ENCODE assay signal across 20 cellular contexts in the genomic region with DNA sequence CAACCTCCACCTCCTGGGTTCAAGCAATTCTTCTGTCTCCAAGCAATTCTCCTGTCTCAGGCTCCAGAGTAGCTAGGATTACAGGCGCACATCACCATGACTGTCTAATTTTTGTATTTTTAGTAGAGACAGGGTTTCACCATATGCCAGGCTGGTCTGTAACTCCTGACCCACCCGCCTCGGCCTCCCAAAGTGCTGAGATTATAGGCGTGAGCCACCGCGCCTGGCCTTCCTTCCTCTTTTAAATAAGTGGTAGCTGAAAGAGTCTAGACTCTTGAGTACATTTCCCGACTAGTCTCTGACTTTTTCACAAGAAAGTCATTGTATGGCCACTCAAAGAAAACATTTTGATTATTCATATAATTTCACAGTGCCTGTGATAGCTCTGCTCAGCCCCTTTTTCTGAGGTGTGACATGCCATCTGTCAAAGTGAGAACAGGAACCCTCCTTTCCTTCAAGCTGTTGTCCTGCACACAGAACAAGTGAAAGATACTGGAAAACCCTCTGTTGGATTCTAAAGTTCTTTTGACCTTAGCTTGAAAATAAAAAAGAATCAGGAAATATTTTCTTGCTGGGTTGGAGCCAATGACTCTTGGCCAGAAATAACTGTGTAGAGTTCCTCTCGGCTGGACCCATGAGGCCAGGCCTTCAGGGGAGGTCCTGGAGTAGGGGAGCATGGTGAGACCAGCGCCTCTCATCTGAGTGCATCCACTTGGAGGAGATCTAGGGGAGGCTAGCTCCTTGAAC.
DNase-seq lines count a peak whose midpoint lies in the region; ATAC-seq, FAIRE-seq and TF ChIP-seq lines count a peak whose summit lies in the region.
"Had no signal": no experiment of that assay in that cellular context is flagged by ENCODE, and none has a peak within 500 bp of the region (broad histone marks: within the 10 kb centered on the region; RNA-seq: fewer than 3 reads in every experiment).

No MANE protein-coding gene starts in this region.

- intact Hi-C loops in ascending aorta (cut with DNase I) (no loop called here), OCI-LY7 (cut with micrococcal nuclease; ENCODE audit: unreplicated experiment) (no loop called here)

- peaks cover 11 to 41% of the 10 kb centered on the region in 2 donors for H3K4me1 ChIP-seq in ascending aorta
- no peaks in the 10 kb centered on the region for H3K4me1 ChIP-seq in OCI-LY7 (ENCODE audit: insufficient read depth, low read length, poor library complexity, severe bottlenecking)
- H3K4me1 ChIP-seq: right lobe of liver had no signal

- peaks cover 13% of the 10 kb centered on the region for H3K27me3 Mint-ChIP-seq in nephron progenitor cell (ENCODE audit: low read depth, poor library complexity)
- no peaks in the 10 kb centered on the region for H3K27me3 Mint-ChIP-seq in stimulated activated memory B cell treated with anti-CD40 and anti-IgM and Interleukin-4, amounts not matched to agents 10 μg/mL and 1 μg/mL and 100 μg/mL, for 72 hours
- H3K27me3 Mint-ChIP-seq: activated naive CD8-positive, alpha-beta T cell treated with anti-CD3 and anti-CD28 coated beads, Interleukin-2, amount 10 ng/mL, durations not matched to agents 7 days and 5 days; IgD-negative memory B cell; naive thymus-derived CD4-positive, alpha-beta T cell; stimulated activated naive CD8-positive, alpha-beta T cell treated with anti-CD3 and anti-CD28 coated beads, Interleukin-15, Interleukin-2, amounts not matched to agents 100 ng/mL and 50 ng/mL, for 24 hours; T-helper 17 cell had no signal

- no peaks in the 10 kb centered on the region for H3K36me3 ChIP-seq in ascending aorta
- no peaks in the 10 kb centered on the region for H3K36me3 ChIP-seq in OCI-LY7 (ENCODE audit: insufficient read depth, low read length)
- H3K36me3 ChIP-seq: gastrocnemius medialis, right lobe of liver had no signal

- CTCF ChIA-PET in AG04450 (lab: Charles Lee): interaction anchor here (1.6 to 2.0 kb wide), 2 partner anchors 290 to 854 kb away, joined by 6 read pairs; no protein-coding TSS in a partner anchor
- CTCF ChIA-PET in OCI-LY7 (lab: Charles Lee; ENCODE audit: unreplicated experiment): no interaction called here

- H3K79me2 ChIP-seq in OCI-LY7 (ENCODE audit: insufficient read depth, low read depth, low read length): no peaks in the 10 kb centered on the region

- H3K9me3 ChIP-seq in AG04450 (ENCODE audit: control insufficient read depth, insufficient read depth, low read length) (no peaks in the 10 kb centered on the region), ascending aorta (no peaks in the 10 kb centered on the region), OCI-LY7 (ENCODE audit: low read length) (no peaks in the 10 kb centered on the region)
- H3K9me3 ChIP-seq: gastrocnemius medialis, right lobe of liver had no signal

- H3K4me1 Mint-ChIP-seq in nephron progenitor cell: peaks cover 15% of the 10 kb centered on the region
- no peaks in the 10 kb centered on the region for H3K4me1 Mint-ChIP-seq in stimulated activated memory B cell treated with anti-CD40 and anti-IgM and Interleukin-4, amounts not matched to agents 10 μg/mL and 1 μg/mL and 100 μg/mL, for 72 hours
- H3K4me1 Mint-ChIP-seq: activated naive CD8-positive, alpha-beta T cell treated with anti-CD3 and anti-CD28 coated beads, Interleukin-2, amount 10 ng/mL, durations not matched to agents 7 days and 5 days; IgD-negative memory B cell; naive thymus-derived CD4-positive, alpha-beta T cell; T-helper 17 cell had no signal

- H3K27me3 ChIP-seq in AG04450 (ENCODE audit: control insufficient read depth, insufficient read depth, low read length) (no peaks in the 10 kb centered on the region), ascending aorta (no peaks in the 10 kb centered on the region)
- H3K27me3 ChIP-seq: gastrocnemius medialis, right lobe of liver had no signal

- peak overlapping the region; percentile 10 for H3K27ac Mint-ChIP-seq in nephron progenitor cell
- H3K27ac Mint-ChIP-seq in stimulated activated memory B cell treated with anti-CD40 and anti-IgM and Interleukin-4, amounts not matched to agents 10 μg/mL and 1 μg/mL and 100 μg/mL, for 72 hours: no peak overlapping the region
- H3K27ac Mint-ChIP-seq: activated naive CD8-positive, alpha-beta T cell treated with anti-CD3 and anti-CD28 coated beads, Interleukin-2, amount 10 ng/mL, durations not matched to agents 7 days and 5 days; IgD-negative memory B cell; naive thymus-derived CD4-positive, alpha-beta T cell; stimulated activated naive CD8-positive, alpha-beta T cell treated with anti-CD3 and anti-CD28 coated beads, Interleukin-15, Interleukin-2, amounts not matched to agents 100 ng/mL and 50 ng/mL, for 24 hours; T-helper 17 cell had no signal

- no peak overlapping the region for H3K4me3 Mint-ChIP-seq in nephron progenitor cell
- no peak overlapping the region for H3K4me3 Mint-ChIP-seq in stimulated activated memory B cell treated with anti-CD40 and anti-IgM and Interleukin-4, amounts not matched to agents 10 μg/mL and 1 μg/mL and 100 μg/mL, for 72 hours
- H3K4me3 Mint-ChIP-seq: activated naive CD8-positive, alpha-beta T cell treated with anti-CD3 and anti-CD28 coated beads, Interleukin-2, amount 10 ng/mL, durations not matched to agents 7 days and 5 days; IgD-negative memory B cell; naive thymus-derived CD4-positive, alpha-beta T cell; stimulated activated naive CD8-positive, alpha-beta T cell treated with anti-CD3 and anti-CD28 coated beads, Interleukin-15, Interleukin-2, amounts not matched to agents 100 ng/mL and 50 ng/mL, for 24 hours; T-helper 17 cell had no signal

- no peak overlapping the region for H2AFZ ChIP-seq in OCI-LY7 (ENCODE audit: low read length)

- FAIRE-seq in D721Med (lab: Jason Lieb, UNC): no peak

- H3K27ac ChIP-seq in AG04450 (ENCODE audit: low read depth, low read length) (peak overlapping the region; percentile 69), ascending aorta (peak overlapping the region; percentile 87 to 88), OCI-LY7 (ENCODE audit: low read depth, low read length, poor library complexity, severe bottlenecking) (no peak overlapping the region)
- H3K27ac ChIP-seq: right lobe of liver had no signal

- H3K36me3 Mint-ChIP-seq in nephron progenitor cell (ENCODE audit: low read depth): no peaks in the 10 kb centered on the region
- H3K36me3 Mint-ChIP-seq in stimulated activated memory B cell treated with anti-CD40 and anti-IgM and Interleukin-4, amounts not matched to agents 10 μg/mL and 1 μg/mL and 100 μg/mL, for 72 hours: no peaks in the 10 kb centered on the region
- H3K36me3 Mint-ChIP-seq: activated naive CD8-positive, alpha-beta T cell treated with anti-CD3 and anti-CD28 coated beads, Interleukin-2, amount 10 ng/mL, durations not matched to agents 7 days and 5 days; naive thymus-derived CD4-positive, alpha-beta T cell had no signal

- no peak for DNase-seq in AG04450 (ENCODE audit: low read depth, low spot score)
- no peak for DNase-seq in ascending aorta (ENCODE audit: low spot score in 2 of 2)
- DNase-seq in fibroblast of villous mesenchyme (ENCODE audit: low read depth): peak; percentile 16
- no peak for DNase-seq in nephron progenitor cell
- no peak for DNase-seq in OCI-LY7 (ENCODE audit: low spot score)
- DNase-seq in D721Med (ENCODE audit: insufficient read length, low spot score): no peak
- DNase-seq: ACHN; activated naive CD8-positive, alpha-beta T cell treated with anti-CD3 and anti-CD28 coated beads, Interleukin-2, amount 10 ng/mL, durations not matched to agents 7 days and 5 days; activated T-cell treated with anti-CD3 and anti-CD28 coated beads for 4 hours; COR-L47; gastrocnemius medialis; naive thymus-derived CD4-positive, alpha-beta T cell; NCI-H1105 treated with DMSO at 0.1 percent for 48 hours; NCI-H510A treated with DMSO at 0.1 percent for 48 hours; right lobe of liver; T-helper 17 cell had no signal

- H3K4me3 ChIP-seq in AG04450 (ENCODE audit: low read depth, low read length): no peak overlapping the region
- H3K4me3 ChIP-seq in ascending aorta: peak overlapping the region in 1 of 2 donors; percentile 26
- no peak overlapping the region for H3K4me3 ChIP-seq in fibroblast of villous mesenchyme (ENCODE audit: low read depth, low read length)
- H3K4me3 ChIP-seq in OCI-LY7 (ENCODE audit: low read depth, low read length, poor library complexity, severe bottlenecking): no peak overlapping the region
- H3K4me3 ChIP-seq: gastrocnemius medialis, right lobe of liver had no signal

- H3K4me2 ChIP-seq in OCI-LY7 (ENCODE audit: low read length): no peak overlapping the region

- POLR2A ChIA-PET in AG04450 (lab: Yijun Ruan, JAX): interaction anchor here (0.9 kb wide), 1 partner anchor 241 kb away, joined by 3 read pairs; no protein-coding TSS in a partner anchor
- POLR2A ChIA-PET in OCI-LY7 (lab: Charles Lee): interaction anchor here (0.5 kb wide), 1 partner anchor 1615 kb away, joined by 3 read pairs; no protein-coding TSS in a partner anchor

- no peak for ATAC-seq in HG03439 (IDR thresholded peaks at IDR 0.05; ENCODE audit: unreplicated experiment)
- ATAC-seq in stimulated activated memory B cell treated with anti-CD40 and anti-IgM and Interleukin-4, amounts not matched to agents 10 μg/mL and 1 μg/mL and 100 μg/mL, for 72 hours: no peak
- ATAC-seq: naive thymus-derived CD4-positive, alpha-beta T cell; T-helper 17 cell had no signal

- no peaks in the 10 kb centered on the region for H4K20me1 ChIP-seq in OCI-LY7 (ENCODE audit: insufficient read depth, low read length)

- no TSS peak for BruUV-seq in OCI-LY7 (replicated peaks; lab: Mats Ljungman, UMichigan)

- no peaks in the 10 kb centered on the region for H3K9me2 ChIP-seq in OCI-LY7 (ENCODE audit: insufficient read depth, low read length)

- TF ChIP-seq CTCF in AG04450 (IDR thresholded peaks at IDR 0.05; ENCODE audit: low read depth, low read length): no peak
- no peak for TF ChIP-seq CTCF in ascending aorta (IDR thresholded peaks at IDR 0.05)
- no peak for TF ChIP-seq CTCF in fibroblast of villous mesenchyme (IDR thresholded peaks at IDR 0.05; ENCODE audit: insufficient read depth, low read depth, low read length)
- TF ChIP-seq CTCF in nephron progenitor cell (IDR thresholded peaks at IDR 0.05): no peak
- TF ChIP-seq CTCF in OCI-LY7 (conservative IDR thresholded peaks at IDR 0.05; ENCODE audit: low read length): no peak
- no peak for TF ChIP-seq CTCF in D721Med (IDR thresholded peaks at IDR 0.05; ENCODE audit: insufficient read depth, missing control alignments)

- no peaks in the 10 kb centered on the region for H3K9me3 Mint-ChIP-seq in nephron progenitor cell
- H3K9me3 Mint-ChIP-seq in stimulated activated memory B cell treated with anti-CD40 and anti-IgM and Interleukin-4, amounts not matched to agents 10 μg/mL and 1 μg/mL and 100 μg/mL, for 72 hours: no peaks in the 10 kb centered on the region
- H3K9me3 Mint-ChIP-seq: activated naive CD8-positive, alpha-beta T cell treated with anti-CD3 and anti-CD28 coated beads, Interleukin-2, amount 10 ng/mL, durations not matched to agents 7 days and 5 days had no signal
